Comparison of ENCODE assay signal across 18 cellular contexts in the genomic region with DNA sequence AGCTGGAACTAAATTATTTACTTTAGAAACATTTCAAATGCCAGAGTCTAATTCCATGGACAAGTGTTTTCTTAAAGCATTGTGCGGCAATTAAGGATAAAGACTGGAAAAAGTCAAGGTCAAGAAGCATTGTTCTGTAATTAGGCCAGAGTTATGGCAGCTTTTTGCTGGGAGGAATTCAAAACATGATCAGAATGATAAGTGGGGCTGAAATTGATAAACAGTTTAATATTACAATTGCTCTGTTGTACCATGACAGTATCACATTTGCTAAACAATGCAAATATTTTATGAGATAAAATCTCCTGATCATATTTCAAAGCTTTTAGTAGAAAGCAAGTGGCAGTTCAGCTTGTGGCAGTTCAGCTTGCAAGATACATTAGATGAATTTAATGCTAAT.
DNase-seq lines count a peak whose midpoint lies in the region; ATAC-seq and TF ChIP-seq lines count a peak whose summit lies in the region.
"Had no signal": no experiment of that assay in that cellular context is flagged by ENCODE, and none has a peak within 500 bp of the region (broad histone marks: within the 10 kb centered on the region; RNA-seq: fewer than 3 reads in every experiment).

No MANE protein-coding gene starts in this region.

- H3K27me3 Mint-ChIP-seq in activated CD4-positive, alpha-beta T cell treated with anti-CD3 and anti-CD28 coated beads, Interleukin-2, amount 10 ng/mL, durations not matched to agents 24 days and 14 days = no peaks in the 10 kb centered on the region
- H3K27me3 Mint-ChIP-seq in activated CD4-positive, alpha-beta T cell treated with anti-CD3 and anti-CD28 coated beads for 36 hours = peaks cover 3% of the 10 kb centered on the region

- peak overlapping the region; percentile 58 for H3K27ac ChIP-seq in 22Rv1
- H3K27ac ChIP-seq: BLaER1, GM23248, SJSA1 had no signal

- intact Hi-C loops in activated CD4-positive, alpha-beta T cell treated with anti-CD3 and anti-CD28 coated beads, Interleukin-2, amount 10 ng/mL, durations not matched to agents 24 days and 14 days (cut with micrococcal nuclease) = no loop called here
- intact Hi-C loops in activated CD4-positive, alpha-beta T cell treated with anti-CD3 and anti-CD28 coated beads for 36 hours (cut with DNase I, micrococcal nuclease) = no loop called here

- DNase-seq in NCI-H146 treated with DMSO at 0.1 percent for 48 hours (lab: John Stamatoyannopoulos, UW; ENCODE audit: unreplicated experiment) = peak; percentile 54
- DNase-seq in NCI-H748 (lab: John Stamatoyannopoulos, UW; ENCODE audit: unreplicated experiment) = peak; percentile 59
- peak; percentile 34 for DNase-seq in fibroblast of peridontal ligament (ENCODE audit: extremely low read depth)
- DNase-seq in activated CD4-positive, alpha-beta T cell treated with anti-CD3 and anti-CD28 coated beads, Interleukin-2, amount 10 ng/mL, durations not matched to agents 24 days and 14 days = no peak
- no peak for DNase-seq in activated CD4-positive, alpha-beta T cell treated with anti-CD3 and anti-CD28 coated beads for 36 hours
- DNase-seq in HPDE6-E6E7 (ENCODE audit: extremely low spot score) = no peak
- DNase-seq: CD8-positive, alpha-beta T cell; GM23248; Karpas-422; MM.1S; NCI-H2029; NCI-H2227 treated with DMSO at 0.1 percent for 48 hours; NCI-H524; OCI-M1 had no signal

- H3K4me1 Mint-ChIP-seq in activated CD4-positive, alpha-beta T cell treated with anti-CD3 and anti-CD28 coated beads, Interleukin-2, amount 10 ng/mL, durations not matched to agents 24 days and 14 days = no peaks in the 10 kb centered on the region
- no peaks in the 10 kb centered on the region for H3K4me1 Mint-ChIP-seq in activated CD4-positive, alpha-beta T cell treated with anti-CD3 and anti-CD28 coated beads for 36 hours

- no peak for ATAC-seq in activated CD4-positive, alpha-beta T cell treated with anti-CD3 and anti-CD28 coated beads for 36 hours
- no peak for ATAC-seq in GM18873 (IDR thresholded peaks at IDR 0.05; ENCODE audit: low FRiP score, unreplicated experiment)
- ATAC-seq: CD8-positive, alpha-beta T cell had no signal

- no peaks in the 10 kb centered on the region for H3K36me3 Mint-ChIP-seq in activated CD4-positive, alpha-beta T cell treated with anti-CD3 and anti-CD28 coated beads, Interleukin-2, amount 10 ng/mL, durations not matched to agents 24 days and 14 days (ENCODE audit: low read depth)
- no peaks in the 10 kb centered on the region for H3K36me3 Mint-ChIP-seq in activated CD4-positive, alpha-beta T cell treated with anti-CD3 and anti-CD28 coated beads for 36 hours (ENCODE audit: low read depth)
- H3K36me3 Mint-ChIP-seq: CD8-positive, alpha-beta T cell had no signal

- no peak overlapping the region for H3K4me3 Mint-ChIP-seq in activated CD4-positive, alpha-beta T cell treated with anti-CD3 and anti-CD28 coated beads, Interleukin-2, amount 10 ng/mL, durations not matched to agents 24 days and 14 days
- no peak overlapping the region for H3K4me3 Mint-ChIP-seq in activated CD4-positive, alpha-beta T cell treated with anti-CD3 and anti-CD28 coated beads for 36 hours
- H3K4me3 Mint-ChIP-seq: CD8-positive, alpha-beta T cell had no signal

- CTCF ChIA-PET in activated CD4-positive, alpha-beta T cell treated with anti-CD3 and anti-CD28 coated beads for 36 hours (lab: Charles Lee) = no interaction called here

- no peak overlapping the region for H3K27ac Mint-ChIP-seq in activated CD4-positive, alpha-beta T cell treated with anti-CD3 and anti-CD28 coated beads, Interleukin-2, amount 10 ng/mL, durations not matched to agents 24 days and 14 days
- H3K27ac Mint-ChIP-seq in activated CD4-positive, alpha-beta T cell treated with anti-CD3 and anti-CD28 coated beads for 36 hours = no peak overlapping the region
- H3K27ac Mint-ChIP-seq: CD8-positive, alpha-beta T cell had no signal

- POLR2A ChIA-PET in activated CD4-positive, alpha-beta T cell treated with anti-CD3 and anti-CD28 coated beads for 36 hours (lab: Charles Lee) = no interaction called here

- H3K9me3 Mint-ChIP-seq in activated CD4-positive, alpha-beta T cell treated with anti-CD3 and anti-CD28 coated beads, Interleukin-2, amount 10 ng/mL, durations not matched to agents 24 days and 14 days = no peaks in the 10 kb centered on the region
- peaks cover 3% of the 10 kb centered on the region for H3K9me3 Mint-ChIP-seq in activated CD4-positive, alpha-beta T cell treated with anti-CD3 and anti-CD28 coated beads for 36 hours (ENCODE audit: low read depth)
- H3K9me3 Mint-ChIP-seq: CD8-positive, alpha-beta T cell had no signal

- no peak for TF ChIP-seq CTCF in 22Rv1 (IDR thresholded peaks at IDR 0.05)

Comparison
In these comparisons a context has a peak if more than half of its experiments do, and no peak if none do; other contexts are left out.
1. DNase-seq: peak in NCI-H146 treated with DMSO at 0.1 percent for 48 hours (single experiment), NCI-H748 (single experiment) and fibroblast of peridontal ligament (single experiment); none in activated CD4-positive, alpha-beta T cell treated with anti-CD3 and anti-CD28 coated beads, Interleukin-2, amount 10 ng/mL, durations not matched to agents 24 days and 14 days (single experiment), activated CD4-positive, alpha-beta T cell treated with anti-CD3 and anti-CD28 coated beads for 36 hours (single experiment) and HPDE6-E6E7 (single experiment).